Comparison of ENCODE assay signal across 10 cellular contexts in genomic region chr10:89129850-89130396, GRCh38.
DNase-seq lines count a peak whose midpoint lies in the region; ATAC-seq lines count a peak whose summit lies in the region.
"Had no signal": no experiment of that assay in that cellular context is flagged by ENCODE, and none has a peak within 500 bp of the region (broad histone marks: within the 10 kb centered on the region; RNA-seq: fewer than 3 reads in every experiment).

No MANE protein-coding gene starts in this region.

- DNase-seq in GM04503 (ENCODE audit: low read depth) (peak; percentile 84), RPMI7951 (ENCODE audit: low read depth) (peak; percentile 96), epithelial cell of prostate (ENCODE audit: low read depth, low spot score) (peak; percentile 41), putamen (ENCODE audit: low spot score) (peak; percentile 29), NCI-H1092 (lab: John Stamatoyannopoulos, UW) (no peak), NCI-H526 (lab: John Stamatoyannopoulos, UW) (no peak)
- DNase-seq: dermis blood vessel endothelial cell, NCI-H69 had no signal

- ATAC-seq in HG02884 (IDR thresholded peaks at IDR 0.05; ENCODE audit: unreplicated experiment) (no peak), GM21619 (IDR thresholded peaks at IDR 0.05; ENCODE audit: unreplicated experiment) (no peak)

- H3K27ac ChIP-seq in epithelial cell of prostate: no peak overlapping the region

Comparison
In these comparisons a context has a peak if more than half of its experiments do, and no peak if none do; other contexts are left out.
1. DNase-seq: peak in GM04503 (single experiment), RPMI7951 (single experiment), epithelial cell of prostate (single experiment) and putamen (single experiment); none in NCI-H1092 (single experiment) and NCI-H526 (0 of 2).